17 cellular contexts compared by ENCODE assay signal in genomic region chr1:108600504-108600903, GRCh38.
"Had no signal": no experiment of that assay in that cellular context is flagged by ENCODE, and none has a peak within 500 bp of the region (broad histone marks: within the 10 kb centered on the region; RNA-seq: fewer than 3 reads in every experiment).

No MANE protein-coding gene starts in this region.

- H3K4me3 ChIP-seq: coronary artery, lower lobe of right lung, tibial artery had no signal

- H3K27ac ChIP-seq: coronary artery, lower lobe of right lung, tibial artery had no signal

- H3K4me1 ChIP-seq: lower lobe of right lung had no signal

- ATAC-seq: activated CD4-positive, CD25-positive, alpha-beta regulatory T cell treated with anti-CD3 and anti-CD28 coated beads, Interleukin-2, amount 50 U/mL, for 24 hours; activated T-cell treated with anti-CD3 and anti-CD28 coated beads, Interleukin-2, amount 50 U/mL, for 4 hours; lower lobe of right lung; stimulated activated naive CD8-positive, alpha-beta T cell treated with anti-CD3 and anti-CD28 coated beads, Interleukin-15, Interleukin-2, amounts not matched to agents 100 U/mL and 50 U/mL, for 24 hours had no signal

- H3K27me3 ChIP-seq: tibial artery had no signal

- H3K9me3 ChIP-seq: lower lobe of right lung, tibial artery had no signal

- DNase-seq: activated CD4-positive, alpha-beta T cell treated with anti-CD3 and anti-CD28 coated beads, Interleukin-2, amount 50 U/mL, for 1 hour; activated CD8-positive, alpha-beta memory T cell treated with anti-CD3 and anti-CD28 coated beads, Interleukin-2, amount 50 U/mL, for 4 hours; activated naive CD4-positive, alpha-beta T cell treated with anti-CD3 and anti-CD28 coated beads for 36 hours; activated T-cell treated with anti-CD3 and anti-CD28 coated beads, Interleukin-2, amount 50 U/mL, for 4 hours; erythroblast; left cardiac atrium; lower lobe of right lung; nephron progenitor cell; nucleus accumbens; posterior cingulate gyrus; retina; stimulated activated CD4-positive, alpha-beta T cell treated with anti-CD3 and anti-CD28 coated beads, Interleukin-2, amount 100 ng/mL, for 24 hours; stimulated activated naive CD8-positive, alpha-beta T cell treated with anti-CD3 and anti-CD28 coated beads, Interleukin-15, Interleukin-2, amounts not matched to agents 100 U/mL and 50 U/mL, for 24 hours; substantia nigra; tibial artery had no signal
